Comparison of ENCODE assay signal across 9 cellular contexts in genomic region chr4:170047774-170048354, GRCh38. TPM values are rescaled to one million over a fixed set of nuclear protein-coding genes. Genes with fewer than 3 reads are reported as not detected.
DNase-seq lines count a peak whose midpoint lies in the region; ATAC-seq and TF ChIP-seq lines count a peak whose summit lies in the region.
"Had no signal": no experiment of that assay in that cellular context is flagged by ENCODE, and none has a peak within 500 bp of the region (broad histone marks: within the 10 kb centered on the region; RNA-seq: fewer than 3 reads in every experiment).

No MANE protein-coding gene starts in this region.

- no peaks in the 10 kb centered on the region for H3K9me2 ChIP-seq in OCI-LY1 (ENCODE audit: low read depth, low read length)

- no peak overlapping the region for H3K9ac ChIP-seq in OCI-LY1 (ENCODE audit: low read length)

- H3K36me3 ChIP-seq in OCI-LY1 (ENCODE audit: insufficient read depth, low read length) = no peaks in the 10 kb centered on the region

- TF ChIP-seq CTCF in HFFc6 (IDR thresholded peaks at IDR 0.05) = peak; percentile 96
- TF ChIP-seq CTCF in OCI-LY1 (IDR thresholded peaks at IDR 0.05; ENCODE audit: low read length) = peak; percentile 72

- H3K4me1 ChIP-seq in OCI-LY1 (ENCODE audit: insufficient read depth, low read length, severe bottlenecking) = no peaks in the 10 kb centered on the region

- H2AFZ ChIP-seq in OCI-LY1 (ENCODE audit: low read length) = no peak overlapping the region

- H3K36me3 Mint-ChIP-seq in HFFc6 (ENCODE audit: low read depth) = no peaks in the 10 kb centered on the region
- no peaks in the 10 kb centered on the region for H3K36me3 Mint-ChIP-seq in activated T-cell treated with anti-CD3 and anti-CD28 coated beads, Interleukin-2, amount 50 U/mL, for 4 hours (ENCODE audit: insufficient read depth)
- H3K36me3 Mint-ChIP-seq: activated naive CD4-positive, alpha-beta T cell treated with anti-CD3 and anti-CD28 coated beads, Interleukin-2, amount 50 U/mL, for 24 hours had no signal

- no peak overlapping the region for H3K27ac ChIP-seq in OCI-LY1 (ENCODE audit: low read depth, low read length, poor library complexity, severe bottlenecking)

- H3K4me3 ChIP-seq in OCI-LY1 (ENCODE audit: low read depth, low read length, poor library complexity, severe bottlenecking) = no peak overlapping the region

- no peak overlapping the region for H3K4me2 ChIP-seq in OCI-LY1 (ENCODE audit: low read length)

- H3K27me3 ChIP-seq in OCI-LY1 (ENCODE audit: insufficient read depth, low read length) = no peaks in the 10 kb centered on the region

- ATAC-seq in activated T-cell treated with anti-CD3 and anti-CD28 coated beads, Interleukin-2, amount 50 U/mL, for 4 hours = no peak
- ATAC-seq in HG03378 (IDR thresholded peaks at IDR 0.05; ENCODE audit: unreplicated experiment) = no peak
- ATAC-seq in GM21576 (IDR thresholded peaks at IDR 0.05; ENCODE audit: unreplicated experiment) = no peak

- no peaks in the 10 kb centered on the region for H3K4me1 Mint-ChIP-seq in HFFc6 (ENCODE audit: low read depth)
- no peaks in the 10 kb centered on the region for H3K4me1 Mint-ChIP-seq in activated T-cell treated with anti-CD3 and anti-CD28 coated beads, Interleukin-2, amount 50 U/mL, for 4 hours (ENCODE audit: low read depth)
- H3K4me1 Mint-ChIP-seq: activated naive CD4-positive, alpha-beta T cell treated with anti-CD3 and anti-CD28 coated beads, Interleukin-2, amount 50 U/mL, for 24 hours had no signal

- H4K20me1 ChIP-seq in OCI-LY1 (ENCODE audit: insufficient read depth, low read length) = no peaks in the 10 kb centered on the region

- no peaks in the 10 kb centered on the region for H3K9me3 Mint-ChIP-seq in HFFc6
- no peaks in the 10 kb centered on the region for H3K9me3 Mint-ChIP-seq in activated T-cell treated with anti-CD3 and anti-CD28 coated beads, Interleukin-2, amount 50 U/mL, for 4 hours
- H3K9me3 Mint-ChIP-seq: activated naive CD4-positive, alpha-beta T cell treated with anti-CD3 and anti-CD28 coated beads, Interleukin-2, amount 50 U/mL, for 24 hours had no signal

- H3K4me3 Mint-ChIP-seq in HFFc6 = no peak overlapping the region
- no peak overlapping the region for H3K4me3 Mint-ChIP-seq in activated T-cell treated with anti-CD3 and anti-CD28 coated beads, Interleukin-2, amount 50 U/mL, for 4 hours
- H3K4me3 Mint-ChIP-seq: activated naive CD4-positive, alpha-beta T cell treated with anti-CD3 and anti-CD28 coated beads, Interleukin-2, amount 50 U/mL, for 24 hours had no signal

- no peak overlapping the region for H3K27ac Mint-ChIP-seq in HFFc6
- H3K27ac Mint-ChIP-seq: activated naive CD4-positive, alpha-beta T cell treated with anti-CD3 and anti-CD28 coated beads, Interleukin-2, amount 50 U/mL, for 24 hours had no signal

- DNase-seq in D341Med (ENCODE audit: low spot score) (peak; percentile 43), HFFc6 (peak; percentile 66), germinal center (ENCODE audit: low spot score) (peak; percentile 8), pulmonary artery endothelial cell (ENCODE audit: low read depth, low spot score) (peak; percentile 17)
- DNase-seq in activated T-cell treated with anti-CD3 and anti-CD28 coated beads, Interleukin-2, amount 50 U/mL, for 4 hours = peak; percentile 47

- H3K9me3 ChIP-seq in OCI-LY1 (ENCODE audit: low read length) = no peaks in the 10 kb centered on the region

- peaks cover 11% of the 10 kb centered on the region for H3K27me3 Mint-ChIP-seq in HFFc6 (ENCODE audit: insufficient read depth)
- peaks cover 6% of the 10 kb centered on the region for H3K27me3 Mint-ChIP-seq in activated T-cell treated with anti-CD3 and anti-CD28 coated beads, Interleukin-2, amount 50 U/mL, for 4 hours (ENCODE audit: low read depth)
- H3K27me3 Mint-ChIP-seq: activated naive CD4-positive, alpha-beta T cell treated with anti-CD3 and anti-CD28 coated beads, Interleukin-2, amount 50 U/mL, for 24 hours had no signal

- H3F3A ChIP-seq in OCI-LY1 (ENCODE audit: insufficient read depth, low read length) = no peaks in the 10 kb centered on the region

- no peaks in the 10 kb centered on the region for H3K79me2 ChIP-seq in OCI-LY1 (ENCODE audit: insufficient read depth, low read length)

RNA-seq across cellular contexts. Expression of gene MFAP3L, which starts 21.7 kb away (rescaled TPM):
- 1 to 10 TPM in 5 of 6 experiments, under 1 TPM in 1; 0.94 to 6.4 (median 2.1) TPM for total RNA-seq in HFFc6 (2021; fragmentation: NEBNext Ultra II Directional; extraction: Animal tissue kit (Norgen Biotek cat#: 25700))
- total RNA-seq in activated T-cell treated with anti-CD3 and anti-CD28 coated beads, Interleukin-2, amount 50 U/mL, for 4 hours = 1 to 10 TPM; 1.1 to 1.4 (median 1.4) TPM
- 0.20 and 0.21 TPM in 2 replicates for total RNA-seq in pulmonary artery endothelial cell

RNA-seq across cellular contexts. Expression of gene AADAT, which starts 41.9 kb away (rescaled TPM):
- 1 to 10 TPM; 5.6 to 6.6 (median 6.0) TPM for total RNA-seq in HFFc6 (2021; fragmentation: NEBNext Ultra II Directional; extraction: Animal tissue kit (Norgen Biotek cat#: 25700))
- not detected for total RNA-seq in activated T-cell treated with anti-CD3 and anti-CD28 coated beads, Interleukin-2, amount 50 U/mL, for 4 hours
- 0.07 and 0.18 TPM in 2 replicates for total RNA-seq in pulmonary artery endothelial cell

Comparison
In these comparisons a context has a peak if more than half of its experiments do, and no peak if none do; other contexts are left out.
1. DNase-seq: peak in every context shown above with its lines; median percentile 66 in HFFc6; 47 in activated T-cell treated with anti-CD3 and anti-CD28 coated beads, Interleukin-2, amount 50 U/mL, for 4 hours; 43 in D341Med; 17 in pulmonary artery endothelial cell; 8 in germinal center.